1 cellular context compared by ENCODE assay signal in the genomic region with DNA sequence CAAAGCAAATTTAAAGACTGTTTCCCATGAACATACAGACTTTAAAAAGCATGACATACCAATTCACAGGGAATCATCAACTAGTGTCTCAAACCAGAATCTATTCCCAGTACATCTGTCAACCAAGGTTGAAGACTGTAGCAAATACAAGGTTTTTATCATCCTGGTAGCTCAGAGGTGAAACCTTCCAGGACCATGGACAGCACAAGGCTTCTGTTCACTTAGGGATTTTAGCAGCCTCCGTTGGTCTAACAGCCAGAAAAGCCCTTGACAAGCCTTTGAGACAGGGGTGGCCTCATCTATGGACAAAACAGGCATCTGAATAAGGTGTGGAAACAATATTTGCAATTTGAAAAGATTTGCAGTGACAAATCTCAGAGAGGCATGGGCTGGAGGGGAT.
TF ChIP-seq lines count a peak whose summit lies in the region.

No MANE protein-coding gene starts in this region.

TF ChIP-seq in HepG2, 621 proteins besides CTCF, POLR2A, EP300 and RAD21 (continued from another document and continues in another):
- TF ChIP-seq CEBPZ (IDR thresholded peaks at IDR 0.05; ENCODE audit: low read length) (no peak), NFAT5 (CRISPR knock-in tag; IDR thresholded peaks at IDR 0.05) (no peak), CREB1 (IDR thresholded peaks at IDR 0.05) (no peak), CREB1 (CRISPR knock-in tag; IDR thresholded peaks at IDR 0.05) (no peak), MIER2 (CRISPR knock-in tag; IDR thresholded peaks at IDR 0.05) (peak; percentile 96), ZNF660 (CRISPR knock-in tag; IDR thresholded peaks at IDR 0.05; ENCODE audit: borderline replicate concordance, low read depth) (no peak), THYN1 (CRISPR knock-in tag; IDR thresholded peaks at IDR 0.05; ENCODE audit: borderline replicate concordance, low read depth) (no peak), REST (IDR thresholded peaks at IDR 0.05; ENCODE audit: borderline replicate concordance in 1 of 2, low read depth in 1 of 2, low read length in 2 of 2) (peak; percentile 55 to 94), THAP8 (CRISPR knock-in tag; IDR thresholded peaks at IDR 0.05; ENCODE audit: borderline replicate concordance) (no peak), ZNF773 (CRISPR knock-in tag; IDR thresholded peaks at IDR 0.05; ENCODE audit: borderline replicate concordance) (no peak), ZNF205 (CRISPR knock-in tag; IDR thresholded peaks at IDR 0.05) (no peak), HDAC2 (CRISPR knock-in tag; IDR thresholded peaks at IDR 0.05) (no peak), EHMT2 (IDR thresholded peaks at IDR 0.05; ENCODE audit: borderline replicate concordance, low read depth, low read length) (peak; percentile 91; the same call in 1 of the 2 replicates), KLF15 (CRISPR knock-in tag; IDR thresholded peaks at IDR 0.05; ENCODE audit: borderline replicate concordance) (no peak), FOXC1 (CRISPR knock-in tag; IDR thresholded peaks at IDR 0.05; ENCODE audit: borderline replicate concordance) (no peak), CBFB (CRISPR knock-in tag; IDR thresholded peaks at IDR 0.05) (no peak), HNF4G (IDR thresholded peaks at IDR 0.05; ENCODE audit: borderline replicate concordance, low read depth, low read length) (no peak), HNF4G (CRISPR knock-in tag; IDR thresholded peaks at IDR 0.05; ENCODE audit: borderline replicate concordance, low read depth) (no peak)
- TF ChIP-seq, protein P1, sequence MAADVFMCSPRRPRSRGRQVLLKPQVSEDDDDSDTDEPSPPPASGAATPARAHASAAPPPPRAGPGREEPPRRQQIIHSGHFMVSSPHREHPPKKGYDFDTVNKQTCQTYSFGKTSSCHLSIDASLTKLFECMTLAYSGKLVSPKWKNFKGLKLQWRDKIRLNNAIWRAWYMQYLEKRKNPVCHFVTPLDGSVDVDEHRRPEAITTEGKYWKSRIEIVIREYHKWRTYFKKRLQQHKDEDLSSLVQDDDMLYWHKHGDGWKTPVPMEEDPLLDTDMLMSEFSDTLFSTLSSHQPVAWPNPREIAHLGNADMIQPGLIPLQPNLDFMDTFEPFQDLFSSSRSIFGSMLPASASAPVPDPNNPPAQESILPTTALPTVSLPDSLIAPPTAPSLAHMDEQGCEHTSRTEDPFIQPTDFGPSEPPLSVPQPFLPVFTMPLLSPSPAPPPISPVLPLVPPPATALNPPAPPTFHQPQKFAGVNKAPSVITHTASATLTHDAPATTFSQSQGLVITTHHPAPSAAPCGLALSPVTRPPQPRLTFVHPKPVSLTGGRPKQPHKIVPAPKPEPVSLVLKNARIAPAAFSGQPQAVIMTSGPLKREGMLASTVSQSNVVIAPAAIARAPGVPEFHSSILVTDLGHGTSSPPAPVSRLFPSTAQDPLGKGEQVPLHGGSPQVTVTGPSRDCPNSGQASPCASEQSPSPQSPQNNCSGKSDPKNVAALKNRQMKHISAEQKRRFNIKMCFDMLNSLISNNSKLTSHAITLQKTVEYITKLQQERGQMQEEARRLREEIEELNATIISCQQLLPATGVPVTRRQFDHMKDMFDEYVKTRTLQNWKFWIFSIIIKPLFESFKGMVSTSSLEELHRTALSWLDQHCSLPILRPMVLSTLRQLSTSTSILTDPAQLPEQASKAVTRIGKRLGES (CRISPR knock-in tag; IDR thresholded peaks at IDR 0.05; ENCODE audit: borderline replicate concordance) = no peak
- TF ChIP-seq, protein P2, sequence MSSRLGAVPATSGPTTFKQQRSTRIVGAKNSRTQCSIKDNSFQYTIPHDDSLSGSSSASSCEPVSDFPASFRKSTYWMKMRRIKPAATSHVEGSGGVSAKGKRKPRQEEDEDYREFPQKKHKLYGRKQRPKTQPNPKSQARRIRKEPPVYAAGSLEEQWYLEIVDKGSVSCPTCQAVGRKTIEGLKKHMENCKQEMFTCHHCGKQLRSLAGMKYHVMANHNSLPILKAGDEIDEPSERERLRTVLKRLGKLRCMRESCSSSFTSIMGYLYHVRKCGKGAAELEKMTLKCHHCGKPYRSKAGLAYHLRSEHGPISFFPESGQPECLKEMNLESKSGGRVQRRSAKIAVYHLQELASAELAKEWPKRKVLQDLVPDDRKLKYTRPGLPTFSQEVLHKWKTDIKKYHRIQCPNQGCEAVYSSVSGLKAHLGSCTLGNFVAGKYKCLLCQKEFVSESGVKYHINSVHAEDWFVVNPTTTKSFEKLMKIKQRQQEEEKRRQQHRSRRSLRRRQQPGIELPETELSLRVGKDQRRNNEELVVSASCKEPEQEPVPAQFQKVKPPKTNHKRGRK (CRISPR knock-in tag; IDR thresholded peaks at IDR 0.05) = no peak
- TF ChIP-seq, protein P3, sequence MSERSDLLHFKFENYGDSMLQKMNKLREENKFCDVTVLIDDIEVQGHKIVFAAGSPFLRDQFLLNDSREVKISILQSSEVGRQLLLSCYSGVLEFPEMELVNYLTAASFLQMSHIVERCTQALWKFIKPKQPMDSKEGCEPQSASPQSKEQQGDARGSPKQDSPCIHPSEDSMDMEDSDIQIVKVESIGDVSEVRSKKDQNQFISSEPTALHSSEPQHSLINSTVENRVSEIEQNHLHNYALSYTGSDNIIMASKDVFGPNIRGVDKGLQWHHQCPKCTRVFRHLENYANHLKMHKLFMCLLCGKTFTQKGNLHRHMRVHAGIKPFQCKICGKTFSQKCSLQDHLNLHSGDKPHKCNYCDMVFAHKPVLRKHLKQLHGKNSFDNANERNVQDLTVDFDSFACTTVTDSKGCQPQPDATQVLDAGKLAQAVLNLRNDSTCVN (CRISPR knock-in tag; IDR thresholded peaks at IDR 0.05; ENCODE audit: borderline replicate concordance) = no peak
